ENCODE assay signal across 1 cellular context in the genomic region with DNA sequence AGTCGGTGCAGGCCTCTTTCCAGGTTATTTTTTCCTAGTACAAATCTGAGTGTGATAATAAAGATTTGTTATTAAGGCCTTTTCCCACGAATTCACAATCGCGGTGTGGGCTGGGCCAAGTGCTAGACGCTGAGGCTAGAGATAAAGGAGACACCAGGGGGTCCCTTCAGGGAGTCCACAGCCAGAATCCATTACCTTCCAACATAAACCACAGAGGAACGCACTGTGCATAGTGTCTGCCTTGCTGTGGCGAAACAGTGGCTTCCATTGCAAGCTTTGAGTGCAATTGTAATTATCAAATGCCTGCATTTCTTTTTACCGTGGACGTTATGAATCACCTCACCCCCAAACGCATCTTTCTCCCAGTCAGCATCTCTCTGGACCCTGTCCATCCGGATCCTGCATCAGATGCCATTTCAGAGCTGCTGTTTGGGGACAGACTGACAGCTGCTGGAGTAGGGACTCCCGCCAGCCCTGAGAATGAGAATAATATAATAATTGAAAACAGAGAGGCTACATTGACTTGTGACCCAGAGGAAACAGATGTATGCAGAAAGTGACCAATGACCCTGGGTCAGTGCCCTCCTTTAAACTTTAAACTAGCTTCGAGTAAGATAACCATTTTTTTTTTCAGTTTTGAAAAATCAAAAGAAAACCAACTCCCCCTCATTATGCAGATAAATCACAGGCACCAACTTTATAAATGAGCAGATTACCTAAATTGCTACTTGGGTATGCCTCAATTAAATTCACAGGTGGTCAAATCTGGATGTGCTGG.
TF ChIP-seq lines count a peak whose summit lies in the region.

No MANE protein-coding gene starts in this region.

TF ChIP-seq in liver, 16 proteins besides CTCF, POLR2A, EP300 and RAD21:
- TF ChIP-seq NR2F2 (IDR thresholded peaks at IDR 0.05) (peak; percentile 82), FOXA2 (IDR thresholded peaks at IDR 0.05) (no peak), RXRA (IDR thresholded peaks at IDR 0.05) (peak; percentile 37 to 66)
- TF ChIP-seq, protein P1, sequence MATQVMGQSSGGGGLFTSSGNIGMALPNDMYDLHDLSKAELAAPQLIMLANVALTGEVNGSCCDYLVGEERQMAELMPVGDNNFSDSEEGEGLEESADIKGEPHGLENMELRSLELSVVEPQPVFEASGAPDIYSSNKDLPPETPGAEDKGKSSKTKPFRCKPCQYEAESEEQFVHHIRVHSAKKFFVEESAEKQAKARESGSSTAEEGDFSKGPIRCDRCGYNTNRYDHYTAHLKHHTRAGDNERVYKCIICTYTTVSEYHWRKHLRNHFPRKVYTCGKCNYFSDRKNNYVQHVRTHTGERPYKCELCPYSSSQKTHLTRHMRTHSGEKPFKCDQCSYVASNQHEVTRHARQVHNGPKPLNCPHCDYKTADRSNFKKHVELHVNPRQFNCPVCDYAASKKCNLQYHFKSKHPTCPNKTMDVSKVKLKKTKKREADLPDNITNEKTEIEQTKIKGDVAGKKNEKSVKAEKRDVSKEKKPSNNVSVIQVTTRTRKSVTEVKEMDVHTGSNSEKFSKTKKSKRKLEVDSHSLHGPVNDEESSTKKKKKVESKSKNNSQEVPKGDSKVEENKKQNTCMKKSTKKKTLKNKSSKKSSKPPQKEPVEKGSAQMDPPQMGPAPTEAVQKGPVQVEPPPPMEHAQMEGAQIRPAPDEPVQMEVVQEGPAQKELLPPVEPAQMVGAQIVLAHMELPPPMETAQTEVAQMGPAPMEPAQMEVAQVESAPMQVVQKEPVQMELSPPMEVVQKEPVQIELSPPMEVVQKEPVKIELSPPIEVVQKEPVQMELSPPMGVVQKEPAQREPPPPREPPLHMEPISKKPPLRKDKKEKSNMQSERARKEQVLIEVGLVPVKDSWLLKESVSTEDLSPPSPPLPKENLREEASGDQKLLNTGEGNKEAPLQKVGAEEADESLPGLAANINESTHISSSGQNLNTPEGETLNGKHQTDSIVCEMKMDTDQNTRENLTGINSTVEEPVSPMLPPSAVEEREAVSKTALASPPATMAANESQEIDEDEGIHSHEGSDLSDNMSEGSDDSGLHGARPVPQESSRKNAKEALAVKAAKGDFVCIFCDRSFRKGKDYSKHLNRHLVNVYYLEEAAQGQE (IDR thresholded peaks at IDR 0.05), result no peak
